ENCODE assay signal across 20 cellular contexts in genomic region chr10:44911951-44912350, GRCh38. TPM values are rescaled to one million over a fixed set of nuclear protein-coding genes. Genes with fewer than 3 reads are reported as not detected.
A peak's percentile ranks its signal among the peaks of the same experiment; 100 is the strongest.
DNase-seq lines count a peak whose midpoint lies in the region; ATAC-seq, FAIRE-seq and TF ChIP-seq lines count a peak whose summit lies in the region.
"Had no signal": no experiment of that assay in that cellular context is flagged by ENCODE, and none has a peak within 500 bp of the region (broad histone marks: within the 10 kb centered on the region; RNA-seq: fewer than 3 reads in every experiment).

No MANE protein-coding gene starts in this region.

- no peak overlapping the region for H3K56ac ChIP-seq in mesendoderm (ENCODE audit: low read length)

- no peak overlapping the region for H3K18ac ChIP-seq in mesendoderm (ENCODE audit: low read length)

- peaks cover 85% of the 10 kb centered on the region for H3K4me1 ChIP-seq in A673 (ENCODE audit: insufficient read depth, low read length, poor library complexity, severe bottlenecking)
- peaks cover 3% of the 10 kb centered on the region for H3K4me1 ChIP-seq in mesendoderm (ENCODE audit: control insufficient read depth, low read depth, low read length)

- CTCF ChIA-PET in A673 (lab: Charles Lee), result no interaction called here

- no peaks in the 10 kb centered on the region for H3K27me3 Mint-ChIP-seq in brain
- peaks cover 4% of the 10 kb centered on the region for H3K27me3 Mint-ChIP-seq in nephron (ENCODE audit: low read depth)

- POLR2A ChIA-PET in A673 (lab: Charles Lee; ENCODE audit: low non-redundant PET), result no interaction called here

- H3K4me2 ChIP-seq in mesendoderm (ENCODE audit: low read length), result no peak overlapping the region

- H3K79me1 ChIP-seq in mesendoderm (ENCODE audit: low read length), result no peaks in the 10 kb centered on the region

- no peaks in the 10 kb centered on the region for H3K27me3 ChIP-seq in A673 (replicated peaks; ENCODE audit: insufficient read depth, low read depth, low read length, poor library complexity)
- no peaks in the 10 kb centered on the region for H3K27me3 ChIP-seq in HL-60 (ENCODE audit: insufficient read depth, poor library complexity, severe bottlenecking)
- H3K27me3 ChIP-seq in mesendoderm (ENCODE audit: insufficient read depth, low read length, poor library complexity), result no peaks in the 10 kb centered on the region

- H3K79me2 ChIP-seq in mesendoderm (ENCODE audit: control insufficient read depth, insufficient read depth, low read length), result no peaks in the 10 kb centered on the region

- FAIRE-seq in GM12892 (lab: Jason Lieb, UNC), result no peak
- FAIRE-seq: A204.1, RCC 7860 had no signal

- H3K4ac ChIP-seq in mesendoderm (ENCODE audit: low read depth, low read length), result no peak overlapping the region

- H3K9me3 Mint-ChIP-seq in brain, result peaks cover 0 to 4% (median 0%) of the 10 kb centered on the region in 5 experiments
- no peaks in the 10 kb centered on the region for H3K9me3 Mint-ChIP-seq in nephron
- H3K9me3 Mint-ChIP-seq: CD4-positive, alpha-beta memory T cell; HFFc6 had no signal

- WGBS in mesendoderm (ENCODE audit: extremely low coverage, insufficient coverage, low lambda C conversion rate), result no CpG with 5 or more reads among the region's 3 CpGs

- H3K4me1 Mint-ChIP-seq in brain (peaks cover 67% of the 10 kb centered on the region), nephron (peaks cover 81% of the 10 kb centered on the region)

- ATAC-seq in GM18858 (IDR thresholded peaks at IDR 0.05; ENCODE audit: unreplicated experiment), result no peak

- no peak overlapping the region for H4K8ac ChIP-seq in mesendoderm (ENCODE audit: low read depth, low read length)

- TF ChIP-seq CTCF in A673 (conservative IDR thresholded peaks at IDR 0.05; ENCODE audit: low read depth, low read length) (no peak), HL-60 (IDR thresholded peaks at IDR 0.05; ENCODE audit: insufficient read depth, low read length) (no peak), brain (conservative IDR thresholded peaks at IDR 0.05) (no peak), nephron (IDR thresholded peaks at IDR 0.05; ENCODE audit: unreplicated experiment in 3 of 3) (no peak)

- no peak overlapping the region for H2AK5ac ChIP-seq in mesendoderm (ENCODE audit: low read length)

- H4K5ac ChIP-seq in mesendoderm (ENCODE audit: low read length), result no peak overlapping the region

- intact Hi-C loops in A673 (cut with micrococcal nuclease; ENCODE audit: unreplicated experiment), result no loop called here

- H3K27ac Mint-ChIP-seq in brain (peak overlapping the region in 3 of 5 experiments; percentile 37 to 57 (median 54)), nephron (peak overlapping the region in 2 of 3 experiments; percentile 90 to 94)
- H3K27ac Mint-ChIP-seq: CD4-positive, alpha-beta memory T cell; HFFc6 had no signal

- no peak overlapping the region for H3K4me3 ChIP-seq in A673 (ENCODE audit: low read depth, low read length, poor library complexity, severe bottlenecking)
- H3K4me3 ChIP-seq in HL-60 (replicated peaks; ENCODE audit: insufficient read depth, low read length), result no peak overlapping the region
- no peak overlapping the region for H3K4me3 ChIP-seq in mesendoderm (ENCODE audit: low read length)

- DNase-seq in A673 (ENCODE audit: low spot score), result no peak
- no peak for DNase-seq in HL-60 (ENCODE audit: low read depth in 1 of 2, low spot score in 1 of 2)
- DNase-seq in mesendoderm, result no peak
- no peak for DNase-seq in iPS-NIHi11 (ENCODE audit: low spot score)
- no peak for DNase-seq in GM12892 (ENCODE audit: insufficient read length)
- DNase-seq: CD4-positive, alpha-beta memory T cell; DMS79; GDM1; GOT3; HFFc6; Kasumi-1; NCI-H1417; NCI-H2029; NCI-H510A; SHP77 had no signal

- no peak overlapping the region for H3K23ac ChIP-seq in mesendoderm (ENCODE audit: low read length)

- no peak overlapping the region for H3K9ac ChIP-seq in mesendoderm (ENCODE audit: low read length)

- H3K36me3 ChIP-seq in A673 (ENCODE audit: insufficient read depth, low read length, poor library complexity, severe bottlenecking), result no peaks in the 10 kb centered on the region
- no peaks in the 10 kb centered on the region for H3K36me3 ChIP-seq in mesendoderm (ENCODE audit: control insufficient read depth, insufficient read depth, low read length)

- no peak overlapping the region for H2BK120ac ChIP-seq in mesendoderm (ENCODE audit: low read depth, low read length)

- H3K36me3 Mint-ChIP-seq in brain (peaks cover under 1% of the 10 kb centered on the region), nephron (ENCODE audit: low read depth) (peaks cover 22% of the 10 kb centered on the region)
- H3K36me3 Mint-ChIP-seq: CD4-positive, alpha-beta memory T cell had no signal

- H3K27ac ChIP-seq in A673 (ENCODE audit: low read depth, low read length, poor library complexity, severe bottlenecking) (peak overlapping the region; percentile 98), HL-60 (replicated peaks) (peak overlapping the region; percentile 86), mesendoderm (ENCODE audit: low read depth, low read length) (no peak overlapping the region)

- H2BK5ac ChIP-seq in mesendoderm (ENCODE audit: low read length), result no peak overlapping the region

- no peak overlapping the region for H2BK15ac ChIP-seq in mesendoderm (replicated peaks; ENCODE audit: low read depth)

- BruUV-seq in A673 (replicated peaks; lab: Mats Ljungman, UMichigan), result no TSS peak

- TF ChIP-seq POLR2A in GM12892 (IDR thresholded peaks at IDR 0.05; ENCODE audit: low read depth, low read length), result no peak

- H3K9me3 ChIP-seq in A673 (ENCODE audit: low read depth, low read length, poor library complexity, severe bottlenecking), result no peaks in the 10 kb centered on the region

- H3K4me3 Mint-ChIP-seq in brain, result peak overlapping the region in 2 of 5 experiments; percentile 20 to 27
- H3K4me3 Mint-ChIP-seq in nephron, result peak overlapping the region in 1 of 3 experiments; percentile 52
- H3K4me3 Mint-ChIP-seq: CD4-positive, alpha-beta memory T cell; HFFc6 had no signal

RNA-seq across cellular contexts. Expression of gene TMEM72, which starts 0.8 kb away (rescaled TPM):
- 0.80 and 1.4 TPM in 2 replicates for total RNA-seq in A673 (2021)
- not detected for polyA plus RNA-seq in brain (ENCODE audit: insufficient read depth, low read depth, low replicate concordance)
- polyA plus RNA-seq in mesendoderm (2013, experiment 1 of 2), result not detected
- not detected for polyA plus RNA-seq in mesendoderm (2013, experiment 2 of 2)
- 0.08 TPM for polyA plus RNA-seq in GM12892 (2012; ENCODE audit: missing spikeins)
- total RNA-seq: CD4-positive, alpha-beta memory T cell; HFFc6 had no signal
- polyA plus RNA-seq: CD4-positive, alpha-beta memory T cell had no signal

RNA-seq across cellular contexts. Expression of gene RASSF4, which starts 47.7 kb away (rescaled TPM):
- 0.71 and 1.6 TPM in 2 replicates for total RNA-seq in A673 (2021)
- 23.9 TPM for polyA plus RNA-seq in brain (ENCODE audit: insufficient read depth, low read depth, low replicate concordance)
- polyA plus RNA-seq in mesendoderm (2013, experiment 1 of 2), result 3.1 TPM
- 3.9 TPM for polyA plus RNA-seq in mesendoderm (2013, experiment 2 of 2)
- polyA plus RNA-seq in GM12892 (2012; ENCODE audit: missing spikeins), result 29.4 TPM
